1 cellular context compared by ENCODE assay signal in genomic region chrX:7941390-7942042, GRCh38.
TF ChIP-seq lines count a peak whose summit lies in the region.

No MANE protein-coding gene starts in this region.

TF ChIP-seq in GM23338, 12 proteins besides CTCF, POLR2A, EP300 and RAD21 (continued from another document):
- TF ChIP-seq POLR2AphosphoS5 (IDR thresholded peaks at IDR 0.05; ENCODE audit: low read depth): no peak
- TF ChIP-seq REST (IDR thresholded peaks at IDR 0.05; ENCODE audit: unreplicated experiment): no peak
